1 cellular context compared by ENCODE assay signal in the genomic region with DNA sequence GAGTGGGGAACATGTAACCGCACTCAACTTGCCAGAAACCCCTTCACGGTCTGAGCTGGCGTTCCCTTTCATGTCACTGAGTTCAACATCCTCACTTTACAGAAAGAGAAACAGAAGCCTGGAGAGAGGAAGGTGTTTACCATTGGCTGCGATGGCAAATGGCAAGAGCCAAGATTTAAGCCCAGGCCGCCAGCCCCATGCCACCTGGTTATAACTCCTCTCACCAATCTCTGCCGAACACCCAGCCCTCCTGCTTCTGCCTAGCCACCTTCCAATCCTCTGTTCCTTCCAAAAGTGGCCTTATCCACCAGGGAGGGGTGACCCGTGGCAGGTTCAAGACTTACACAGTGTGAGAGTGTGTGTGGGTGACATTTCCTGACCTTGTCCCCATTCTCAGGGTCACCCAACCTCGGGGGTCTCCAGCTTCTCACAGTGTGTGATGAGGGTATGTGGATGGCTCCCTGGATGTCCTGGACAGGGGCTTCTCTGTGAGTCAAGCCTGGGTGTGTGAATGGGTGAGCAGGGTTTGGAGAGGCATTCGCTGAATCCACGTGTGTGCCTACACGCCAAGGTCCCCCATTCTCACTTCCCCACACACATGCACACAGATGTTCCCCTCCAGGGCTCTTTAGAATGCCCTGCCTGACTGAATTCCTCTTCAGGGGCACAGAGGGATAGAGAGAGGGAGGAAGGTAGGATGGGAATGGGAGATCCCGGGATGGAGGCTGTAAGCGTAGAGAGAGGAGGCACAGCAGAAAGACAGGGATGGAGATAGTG.
TF ChIP-seq lines count a peak whose summit lies in the region.

No MANE protein-coding gene starts in this region.

TF ChIP-seq in K562, 482 proteins besides CTCF, POLR2A, EP300 and RAD21:
- TF ChIP-seq, protein P1, sequence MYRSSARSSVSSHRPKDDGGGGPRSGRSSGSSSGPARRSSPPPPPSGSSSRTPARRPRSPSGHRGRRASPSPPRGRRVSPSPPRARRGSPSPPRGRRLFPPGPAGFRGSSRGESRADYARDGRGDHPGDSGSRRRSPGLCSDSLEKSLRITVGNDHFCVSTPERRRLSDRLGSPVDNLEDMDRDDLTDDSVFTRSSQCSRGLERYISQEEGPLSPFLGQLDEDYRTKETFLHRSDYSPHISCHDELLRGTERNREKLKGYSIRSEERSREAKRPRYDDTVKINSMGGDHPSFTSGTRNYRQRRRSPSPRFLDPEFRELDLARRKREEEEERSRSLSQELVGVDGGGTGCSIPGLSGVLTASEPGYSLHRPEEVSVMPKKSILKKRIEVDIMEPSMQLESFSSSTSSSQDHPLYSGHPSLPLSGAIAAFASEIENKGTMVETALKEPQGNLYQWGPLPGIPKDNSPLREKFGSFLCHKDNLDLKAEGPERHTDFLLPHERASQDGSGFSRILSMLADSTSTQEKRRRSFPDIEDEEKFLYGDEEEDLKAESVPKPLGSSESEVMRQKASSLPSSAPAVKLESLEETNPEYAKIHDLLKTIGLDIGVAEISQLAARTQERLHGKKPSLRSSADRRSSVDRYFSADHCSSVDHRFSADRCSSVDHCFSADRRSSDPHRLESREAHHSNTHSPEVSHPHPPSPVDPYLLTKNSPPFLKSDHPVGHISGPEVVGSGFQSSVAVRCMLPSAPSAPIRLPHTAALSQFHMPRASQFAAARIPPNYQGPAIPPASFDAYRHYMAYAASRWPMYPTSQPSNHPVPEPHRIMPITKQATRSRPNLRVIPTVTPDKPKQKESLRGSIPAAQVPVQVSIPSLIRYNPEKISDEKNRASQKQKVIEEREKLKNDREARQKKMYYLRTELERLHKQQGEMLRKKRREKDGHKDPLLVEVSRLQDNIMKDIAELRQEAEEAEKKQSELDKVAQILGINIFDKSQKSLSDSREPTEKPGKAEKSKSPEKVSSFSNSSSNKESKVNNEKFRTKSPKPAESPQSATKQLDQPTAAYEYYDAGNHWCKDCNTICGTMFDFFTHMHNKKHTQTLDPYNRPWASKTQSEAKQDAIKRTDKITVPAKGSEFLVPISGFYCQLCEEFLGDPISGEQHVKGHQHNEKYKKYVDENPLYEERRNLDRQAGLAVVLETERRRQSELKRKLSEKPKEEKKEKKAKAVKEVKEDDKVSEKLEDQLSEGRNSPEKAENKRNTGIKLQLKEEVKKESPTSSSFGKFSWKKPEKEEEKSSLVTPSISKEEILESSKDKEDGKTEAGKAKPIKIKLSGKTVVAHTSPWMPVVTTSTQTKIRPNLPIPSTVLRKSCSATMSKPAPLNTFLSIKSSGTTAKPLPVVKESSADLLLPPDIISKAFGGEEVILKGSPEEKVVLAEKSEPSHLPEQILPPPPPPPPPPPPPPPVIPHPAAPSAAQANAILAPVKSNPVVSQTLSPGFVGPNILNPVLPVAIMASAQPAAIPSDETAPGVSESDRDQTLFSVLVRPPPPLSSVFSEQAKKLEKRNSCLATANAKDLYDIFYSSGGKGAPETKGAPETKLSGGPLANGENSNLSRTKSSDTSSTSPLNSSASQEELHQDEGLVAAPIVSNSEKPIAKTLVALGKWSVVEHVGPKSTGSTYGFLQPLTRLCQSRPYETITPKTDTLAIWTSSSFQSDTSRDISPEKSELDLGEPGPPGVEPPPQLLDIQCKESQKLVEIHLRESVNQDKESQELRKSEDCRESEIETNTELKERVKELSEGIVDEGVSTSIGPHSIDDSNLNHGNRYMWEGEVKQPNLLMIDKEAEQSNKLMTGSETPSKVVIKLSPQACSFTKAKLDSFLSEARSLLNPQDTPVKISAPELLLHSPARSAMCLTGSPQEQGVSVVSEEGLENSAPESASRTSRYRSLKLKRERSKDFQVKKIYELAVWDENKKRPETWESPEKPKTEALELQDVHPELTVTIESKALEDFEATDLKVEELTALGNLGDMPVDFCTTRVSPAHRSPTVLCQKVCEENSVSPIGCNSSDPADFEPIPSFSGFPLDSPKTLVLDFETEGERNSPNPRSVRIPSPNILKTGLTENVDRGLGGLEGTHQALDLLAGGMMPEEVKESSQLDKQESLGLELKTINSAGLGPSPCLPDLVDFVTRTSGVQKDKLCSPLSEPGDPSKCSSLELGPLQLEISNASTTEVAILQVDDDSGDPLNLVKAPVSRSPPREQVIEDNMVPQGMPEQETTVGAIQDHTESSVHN (IDR thresholded peaks at IDR 0.05; ENCODE audit: borderline replicate concordance in 1 of 2, low read depth in 1 of 2): no peak
- 0 out of 4 replicates have a peak, but pooled peaks of 1 of the 2 experiments have one; percentile 27 for TF ChIP-seq HDAC1 (IDR thresholded peaks at IDR 0.05)
